Comparison of ENCODE assay signal across 18 cellular contexts in genomic region chr1:230240446-230241076, GRCh38.
A peak's percentile ranks its signal among the peaks of the same experiment; 100 is the strongest.
DNase-seq lines count a peak whose midpoint lies in the region; ATAC-seq and TF ChIP-seq lines count a peak whose summit lies in the region.
"Had no signal": no experiment of that assay in that cellular context is flagged by ENCODE, and none has a peak within 500 bp of the region (broad histone marks: within the 10 kb centered on the region; RNA-seq: fewer than 3 reads in every experiment).

No MANE protein-coding gene starts in this region.

- peak; percentile 94 for ATAC-seq in activated naive CD8-positive, alpha-beta T cell treated with anti-CD3 and anti-CD28 coated beads, Interleukin-2, amount 50 U/mL, for 24 hours
- ATAC-seq in GM21528 (IDR thresholded peaks at IDR 0.05; ENCODE audit: low FRiP score, unreplicated experiment), result no peak
- ATAC-seq: GM23338, Panc1 had no signal

- H3K36me3 Mint-ChIP-seq in activated naive CD4-positive, alpha-beta T cell treated with anti-CD3 and anti-CD28 coated beads for 36 hours (ENCODE audit: low read depth), result peaks cover 56% of the 10 kb centered on the region
- H3K36me3 Mint-ChIP-seq in activated naive CD4-positive, alpha-beta T cell treated with anti-CD3 and anti-CD28 coated beads, Interleukin-2, amount 10 ng/mL, durations not matched to agents 7 days and 5 days, result peaks cover 23% of the 10 kb centered on the region
- H3K36me3 Mint-ChIP-seq in activated naive CD8-positive, alpha-beta T cell treated with anti-CD3 and anti-CD28 coated beads, Interleukin-2, amount 50 U/mL, for 24 hours (ENCODE audit: low read depth), result peaks cover 59% of the 10 kb centered on the region
- peaks cover 80% of the 10 kb centered on the region for H3K36me3 Mint-ChIP-seq in stimulated activated naive CD8-positive, alpha-beta T cell treated with anti-CD3 and anti-CD28 coated beads, Interleukin-15, Interleukin-2, amounts not matched to agents 100 ng/mL and 50 ng/mL, for 24 hours (ENCODE audit: low read depth)

- H3K27me3 ChIP-seq in thyroid gland (no peaks in the 10 kb centered on the region), transverse colon (no peaks in the 10 kb centered on the region)

- H3K4me1 ChIP-seq in thyroid gland (no peaks in the 10 kb centered on the region), transverse colon (no peaks in the 10 kb centered on the region)

- CTCF ChIA-PET in activated naive CD4-positive, alpha-beta T cell treated with anti-CD3 and anti-CD28 coated beads for 36 hours (lab: Charles Lee), result no interaction called here
- CTCF ChIA-PET in activated naive CD4-positive, alpha-beta T cell treated with anti-CD3 and anti-CD28 coated beads, Interleukin-2, amount 10 ng/mL, durations not matched to agents 7 days and 5 days (lab: Charles Lee), result interaction anchor here (0.9 kb wide), 1 partner anchor 29 kb away, joined by 3 read pairs; no protein-coding TSS in a partner anchor
- CTCF ChIA-PET in HEK293T (lab: Yijun Ruan, JAX), result no interaction called here

- no peaks in the 10 kb centered on the region for H3K27me3 Mint-ChIP-seq in activated naive CD4-positive, alpha-beta T cell treated with anti-CD3 and anti-CD28 coated beads for 36 hours (ENCODE audit: low read depth)
- no peaks in the 10 kb centered on the region for H3K27me3 Mint-ChIP-seq in activated naive CD4-positive, alpha-beta T cell treated with anti-CD3 and anti-CD28 coated beads, Interleukin-2, amount 10 ng/mL, durations not matched to agents 7 days and 5 days
- H3K27me3 Mint-ChIP-seq in activated naive CD8-positive, alpha-beta T cell treated with anti-CD3 and anti-CD28 coated beads, Interleukin-2, amount 50 U/mL, for 24 hours, result peaks cover 2% of the 10 kb centered on the region
- H3K27me3 Mint-ChIP-seq in stimulated activated naive CD8-positive, alpha-beta T cell treated with anti-CD3 and anti-CD28 coated beads, Interleukin-15, Interleukin-2, amounts not matched to agents 100 ng/mL and 50 ng/mL, for 24 hours, result no peaks in the 10 kb centered on the region
- H3K27me3 Mint-ChIP-seq: memory B cell had no signal

- H3K4me1 Mint-ChIP-seq in activated naive CD4-positive, alpha-beta T cell treated with anti-CD3 and anti-CD28 coated beads for 36 hours (ENCODE audit: low read depth), result peaks cover 20% of the 10 kb centered on the region
- H3K4me1 Mint-ChIP-seq in activated naive CD4-positive, alpha-beta T cell treated with anti-CD3 and anti-CD28 coated beads, Interleukin-2, amount 10 ng/mL, durations not matched to agents 7 days and 5 days, result peaks cover 14% of the 10 kb centered on the region
- H3K4me1 Mint-ChIP-seq in activated naive CD8-positive, alpha-beta T cell treated with anti-CD3 and anti-CD28 coated beads, Interleukin-2, amount 50 U/mL, for 24 hours, result peaks cover 56% of the 10 kb centered on the region
- peaks cover 49% of the 10 kb centered on the region for H3K4me1 Mint-ChIP-seq in stimulated activated naive CD8-positive, alpha-beta T cell treated with anti-CD3 and anti-CD28 coated beads, Interleukin-15, Interleukin-2, amounts not matched to agents 100 ng/mL and 50 ng/mL, for 24 hours (ENCODE audit: low read depth)
- H3K4me1 Mint-ChIP-seq: memory B cell had no signal

- no peak overlapping the region for H3K4me3 Mint-ChIP-seq in activated naive CD4-positive, alpha-beta T cell treated with anti-CD3 and anti-CD28 coated beads for 36 hours
- no peak overlapping the region for H3K4me3 Mint-ChIP-seq in activated naive CD4-positive, alpha-beta T cell treated with anti-CD3 and anti-CD28 coated beads, Interleukin-2, amount 10 ng/mL, durations not matched to agents 7 days and 5 days
- peak overlapping the region; percentile 57 for H3K4me3 Mint-ChIP-seq in activated naive CD8-positive, alpha-beta T cell treated with anti-CD3 and anti-CD28 coated beads, Interleukin-2, amount 50 U/mL, for 24 hours
- peak overlapping the region; percentile 52 for H3K4me3 Mint-ChIP-seq in stimulated activated naive CD8-positive, alpha-beta T cell treated with anti-CD3 and anti-CD28 coated beads, Interleukin-15, Interleukin-2, amounts not matched to agents 100 ng/mL and 50 ng/mL, for 24 hours
- H3K4me3 Mint-ChIP-seq: GM23338, memory B cell had no signal

- no peak for TF ChIP-seq POLR2A in thyroid gland (IDR thresholded peaks at IDR 0.05)
- no peak for TF ChIP-seq POLR2A in transverse colon (IDR thresholded peaks at IDR 0.05)

- H3K27ac Mint-ChIP-seq in activated naive CD4-positive, alpha-beta T cell treated with anti-CD3 and anti-CD28 coated beads for 36 hours, result peak overlapping the region; percentile 84
- no peak overlapping the region for H3K27ac Mint-ChIP-seq in activated naive CD4-positive, alpha-beta T cell treated with anti-CD3 and anti-CD28 coated beads, Interleukin-2, amount 10 ng/mL, durations not matched to agents 7 days and 5 days
- H3K27ac Mint-ChIP-seq in activated naive CD8-positive, alpha-beta T cell treated with anti-CD3 and anti-CD28 coated beads, Interleukin-2, amount 50 U/mL, for 24 hours, result peak overlapping the region; percentile 95
- H3K27ac Mint-ChIP-seq in stimulated activated naive CD8-positive, alpha-beta T cell treated with anti-CD3 and anti-CD28 coated beads, Interleukin-15, Interleukin-2, amounts not matched to agents 100 ng/mL and 50 ng/mL, for 24 hours, result peak overlapping the region; percentile 95
- H3K27ac Mint-ChIP-seq: GM23338, memory B cell had no signal

- TF ChIP-seq CTCF in thyroid gland (IDR thresholded peaks at IDR 0.05) (no peak), transverse colon (IDR thresholded peaks at IDR 0.05) (no peak)

- intact Hi-C loops in activated naive CD4-positive, alpha-beta T cell treated with anti-CD3 and anti-CD28 coated beads for 36 hours (cut with micrococcal nuclease), result loop anchor here (1.0 to 2.0 kb wide), 2 partner anchors 30 to 136 kb away; no protein-coding TSS in a partner anchor
- intact Hi-C loops in thyroid gland (cut with DNase I), result no loop called here
- intact Hi-C loops in transverse colon (cut with DNase I; ENCODE audit: low total_unique reads), result no loop called here

- H3K9me3 ChIP-seq in thyroid gland (no peaks in the 10 kb centered on the region), transverse colon (no peaks in the 10 kb centered on the region)

- in situ Hi-C loops in transverse colon (cut with MboI; ENCODE audit: low pct_ligation_motif_present in 1 of 4, low pct_unique_long_range_greater_than_20kb in 1 of 4, low sequenced_read_pairs in 3 of 4), result no loop called here

- DNase-seq in activated naive CD4-positive, alpha-beta T cell treated with anti-CD3 and anti-CD28 coated beads for 36 hours, result no peak
- DNase-seq in activated naive CD4-positive, alpha-beta T cell treated with anti-CD3 and anti-CD28 coated beads, Interleukin-2, amount 10 ng/mL, durations not matched to agents 7 days and 5 days, result no peak
- no peak for DNase-seq in HEK293T (ENCODE audit: extremely low spot score)
- no peak for DNase-seq in activated naive CD8-positive, alpha-beta T cell treated with anti-CD3 and anti-CD28 coated beads, Interleukin-2, amount 50 U/mL, for 24 hours
- DNase-seq in thyroid gland, result no peak
- no peak for DNase-seq in transverse colon
- DNase-seq: amygdala; C1 segment of cervical spinal cord; DND-41; NCI-H2081 treated with DMSO at 0.1 percent for 48 hours; NCI-H446 treated with DMSO at 0.1 percent for 48 hours; NK-92 treated with Interleukin-12 subunit alpha and Interleukin-12 subunit beta, amount 100 ng/mL, for 24 hours; stimulated activated CD4-positive, alpha-beta T cell treated with anti-CD3 and anti-CD28 coated beads, Interleukin-4, amount 100 ng/mL, for 4 hours had no signal

- no peak overlapping the region for H3K4me3 ChIP-seq in thyroid gland (replicated peaks in 1 of 3)
- no peak overlapping the region for H3K4me3 ChIP-seq in transverse colon
- H3K4me3 ChIP-seq: GM23338 had no signal

- H3K9me3 Mint-ChIP-seq in activated naive CD4-positive, alpha-beta T cell treated with anti-CD3 and anti-CD28 coated beads for 36 hours, result no peaks in the 10 kb centered on the region
- H3K9me3 Mint-ChIP-seq in activated naive CD4-positive, alpha-beta T cell treated with anti-CD3 and anti-CD28 coated beads, Interleukin-2, amount 10 ng/mL, durations not matched to agents 7 days and 5 days, result peaks cover 5% of the 10 kb centered on the region
- H3K9me3 Mint-ChIP-seq in activated naive CD8-positive, alpha-beta T cell treated with anti-CD3 and anti-CD28 coated beads, Interleukin-2, amount 50 U/mL, for 24 hours, result peaks cover 7% of the 10 kb centered on the region
- no peaks in the 10 kb centered on the region for H3K9me3 Mint-ChIP-seq in stimulated activated naive CD8-positive, alpha-beta T cell treated with anti-CD3 and anti-CD28 coated beads, Interleukin-15, Interleukin-2, amounts not matched to agents 100 ng/mL and 50 ng/mL, for 24 hours
- H3K9me3 Mint-ChIP-seq: GM23338 had no signal

- peaks cover 0 to 3% of the 10 kb centered on the region in 2 donors for H3K36me3 ChIP-seq in thyroid gland
- peaks cover 0 to 19% (median 0%) of the 10 kb centered on the region in 4 donors for H3K36me3 ChIP-seq in transverse colon

- 96 to 99% methylated on average over 5 of the region's 5 CpGs for WGBS in thyroid gland, 2 donors
- WGBS in transverse colon (ENCODE audit: low coverage in 1 of 2), 2 donors, result 98 to 100% methylated on average over 1 to 5 of the region's 5 CpGs

- H3K27ac ChIP-seq in thyroid gland (no peak overlapping the region), transverse colon (no peak overlapping the region)

- TF ChIP-seq EP300 in transverse colon (IDR thresholded peaks at IDR 0.05; ENCODE audit: low read depth), result no peak

- POLR2A ChIA-PET in HEK293T (lab: Yijun Ruan, JAX), result no interaction called here

TF ChIP-seq in HEK293T, 16 proteins besides CTCF, POLR2A, EP300 and RAD21:
- TF ChIP-seq PKNOX1 (IDR thresholded peaks at IDR 0.05) (peak; percentile 45; the same call in 1 of the 2 replicates), BHLHE40 (IDR thresholded peaks at IDR 0.05; ENCODE audit: borderline replicate concordance) (no peak), SUZ12 (IDR thresholded peaks at IDR 0.05) (no peak), ELF4 (IDR thresholded peaks at IDR 0.05) (no peak)

Comparison
In these comparisons a context has a peak if more than half of its experiments do, and no peak if none do; other contexts are left out.
1. H3K4me3 Mint-ChIP-seq: peak in activated naive CD8-positive, alpha-beta T cell treated with anti-CD3 and anti-CD28 coated beads, Interleukin-2, amount 50 U/mL, for 24 hours (single experiment) and stimulated activated naive CD8-positive, alpha-beta T cell treated with anti-CD3 and anti-CD28 coated beads, Interleukin-15, Interleukin-2, amounts not matched to agents 100 ng/mL and 50 ng/mL, for 24 hours (single experiment); none in activated naive CD4-positive, alpha-beta T cell treated with anti-CD3 and anti-CD28 coated beads for 36 hours (single experiment) and activated naive CD4-positive, alpha-beta T cell treated with anti-CD3 and anti-CD28 coated beads, Interleukin-2, amount 10 ng/mL, durations not matched to agents 7 days and 5 days (single experiment).